ENCODE assay signal across 1 cellular context in genomic region chr22:30547188-30547587, GRCh38.
TF ChIP-seq lines count a peak whose summit lies in the region.

No MANE protein-coding gene starts in this region.

TF ChIP-seq in HepG2, 621 proteins besides CTCF, POLR2A, EP300 and RAD21:
- TF ChIP-seq REPIN1 (CRISPR knock-in tag; IDR thresholded peaks at IDR 0.05; ENCODE audit: borderline replicate concordance, low read depth) = no peak
- no peak for TF ChIP-seq HCFC1 (IDR thresholded peaks at IDR 0.05; ENCODE audit: low read depth, low read length)
- TF ChIP-seq REST (IDR thresholded peaks at IDR 0.05; ENCODE audit: borderline replicate concordance in 1 of 2, low read depth in 1 of 2, low read length in 2 of 2) = no peak
- 0 out of 2 replicates have a peak, but pooled peaks have one; percentile 20 for TF ChIP-seq ZFX (CRISPR knock-in tag; IDR thresholded peaks at IDR 0.05; ENCODE audit: low read depth)
- peak; percentile 65 for TF ChIP-seq RARA (CRISPR knock-in tag; IDR thresholded peaks at IDR 0.05)
- TF ChIP-seq ZBTB43 (CRISPR knock-in tag; conservative IDR thresholded peaks at IDR 0.05) = no peak
- TF ChIP-seq ETV5 (CRISPR knock-in tag; IDR thresholded peaks at IDR 0.05; ENCODE audit: borderline replicate concordance) = no peak
- no peak for TF ChIP-seq NFKB2 (CRISPR knock-in tag; IDR thresholded peaks at IDR 0.05; ENCODE audit: borderline replicate concordance)
- no peak for TF ChIP-seq SUZ12 (IDR thresholded peaks at IDR 0.05; ENCODE audit: low read depth, low read length)
- no peak for TF ChIP-seq EEA1 (CRISPR knock-in tag; IDR thresholded peaks at IDR 0.05; ENCODE audit: borderline replicate concordance)
- 0 out of 2 replicates have a peak, but pooled peaks have one; percentile 30 for TF ChIP-seq TFE3 (CRISPR knock-in tag; IDR thresholded peaks at IDR 0.05)
- TF ChIP-seq HDAC1 (CRISPR knock-in tag; IDR thresholded peaks at IDR 0.05) = no peak
- no peak for TF ChIP-seq RNF219 (CRISPR knock-in tag; IDR thresholded peaks at IDR 0.05)
- TF ChIP-seq MAX (IDR thresholded peaks at IDR 0.05) = peak; percentile 38; the same call in 1 of the 2 replicates
- TF ChIP-seq KDM5B (CRISPR knock-in tag; IDR thresholded peaks at IDR 0.05; ENCODE audit: borderline replicate concordance) = peak; percentile 42; the same call in 1 of the 2 replicates
- peak; percentile 52; the same call in 1 of the 2 replicates for TF ChIP-seq SOX5 (CRISPR knock-in tag; IDR thresholded peaks at IDR 0.05; ENCODE audit: borderline replicate concordance)
- no peak for TF ChIP-seq ZFP36 (IDR thresholded peaks at IDR 0.05; ENCODE audit: borderline replicate concordance, low read depth, low read length, partially characterized antibody)
- TF ChIP-seq ZNF281 (CRISPR knock-in tag; IDR thresholded peaks at IDR 0.05; ENCODE audit: borderline replicate concordance) = no peak
- 0 out of 2 replicates have a peak, but pooled peaks have one; percentile 20 for TF ChIP-seq RXRB (CRISPR knock-in tag; IDR thresholded peaks at IDR 0.05; ENCODE audit: borderline replicate concordance)
- no peak for TF ChIP-seq SYNCRIP (IDR thresholded peaks at IDR 0.05; ENCODE audit: insufficient read depth, low read depth, low read length)
- TF ChIP-seq MAFK (conservative IDR thresholded peaks at IDR 0.05 in 1 of 2, IDR thresholded peaks at IDR 0.05 in 1 of 2; ENCODE audit: low read length in 2 of 2) = no peak
- TF ChIP-seq GATAD2A (CRISPR knock-in tag; IDR thresholded peaks at IDR 0.05) = 0 out of 2 replicates have a peak, but pooled peaks have one; percentile 34
- TF ChIP-seq MXD1 (CRISPR knock-in tag; IDR thresholded peaks at IDR 0.05) = no peak
- no peak for TF ChIP-seq ZNF124 (CRISPR knock-in tag; IDR thresholded peaks at IDR 0.05)
- no peak for TF ChIP-seq ZNF441 (CRISPR knock-in tag; IDR thresholded peaks at IDR 0.05; ENCODE audit: borderline replicate concordance)
- TF ChIP-seq ZNF687 (CRISPR knock-in tag; IDR thresholded peaks at IDR 0.05) = peak; percentile 52
